In the genomic region with DNA sequence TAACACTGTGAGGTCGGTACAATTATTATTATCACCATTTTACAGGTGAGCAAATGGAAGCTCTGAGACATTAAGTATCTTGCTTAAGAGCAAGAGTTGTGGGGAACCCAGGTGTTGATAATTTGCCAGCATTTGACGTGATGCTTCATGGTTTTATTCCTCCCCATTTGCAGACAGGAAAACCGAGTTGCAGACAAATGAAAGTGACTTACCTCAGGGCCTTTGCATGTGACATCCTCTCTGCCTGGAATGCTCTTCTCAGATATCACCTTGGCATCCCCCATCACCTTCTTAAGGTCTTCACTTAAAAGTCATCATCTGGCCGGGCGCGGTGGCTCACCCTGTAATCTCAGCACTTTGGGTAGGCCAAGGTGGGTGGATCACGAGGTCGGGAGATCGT, we compare ENCODE assay signal across 9 cellular contexts. TPM values are rescaled to one million over a fixed set of nuclear protein-coding genes. Genes with fewer than 3 reads are reported as not detected.
"Had no signal": no experiment of that assay in that cellular context is flagged by ENCODE, and none has a peak within 500 bp of the region (broad histone marks: within the 10 kb centered on the region; RNA-seq: fewer than 3 reads in every experiment).

No MANE protein-coding gene starts in this region.

- H3K4me2 ChIP-seq: KMS-11 had no signal

- ATAC-seq: HepG2 had no signal

- H3K27ac ChIP-seq: HL-60, KMS-11 had no signal

- H3K9ac ChIP-seq: KMS-11 had no signal

- FAIRE-seq: HepG2, HTR-8/SVneo had no signal

- DNase-seq: IMR-90, KBM-7, KG1 had no signal

RNA-seq across cellular contexts. Expression of a gene that starts 21.0 kb away (rescaled TPM):
- total RNA-seq: HT-29, HT1080 had no signal
